In the genomic region with DNA sequence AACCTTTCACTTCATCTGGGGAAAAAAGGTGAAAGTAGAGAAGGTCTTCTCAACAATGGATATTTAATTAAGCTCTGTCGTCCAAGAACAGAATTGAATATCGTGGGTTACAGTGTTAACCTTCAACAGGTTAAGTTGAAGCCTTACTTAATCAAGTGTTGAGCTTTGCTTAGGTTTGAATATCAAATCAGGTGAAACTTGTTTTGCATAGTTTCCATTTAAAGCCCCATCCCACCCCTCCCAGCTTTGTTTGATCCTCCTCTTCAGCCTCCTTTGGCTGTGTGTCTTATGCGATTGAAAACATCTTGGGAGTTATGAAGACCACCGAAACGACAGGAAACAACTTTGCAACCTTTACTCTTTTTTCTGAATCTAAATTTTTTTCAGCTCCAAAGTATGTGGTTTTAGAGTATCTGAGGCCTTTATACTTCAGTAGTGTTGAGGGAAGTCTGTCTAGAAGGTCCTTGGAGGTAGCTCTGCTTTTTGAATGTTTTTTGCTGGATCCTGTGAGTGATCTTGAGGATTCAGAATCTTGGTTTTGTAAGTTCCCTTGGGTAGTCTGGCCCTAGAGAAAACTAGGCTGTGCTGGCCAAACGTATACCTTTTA, we compare ENCODE assay signal across 25 cellular contexts. TPM values are rescaled to one million over a fixed set of nuclear protein-coding genes. Genes with fewer than 3 reads are reported as not detected.
DNase-seq lines count a peak whose midpoint lies in the region; ATAC-seq and TF ChIP-seq lines count a peak whose summit lies in the region.
"Had no signal": no experiment of that assay in that cellular context is flagged by ENCODE, and none has a peak within 500 bp of the region (broad histone marks: within the 10 kb centered on the region; RNA-seq: fewer than 3 reads in every experiment).

No MANE protein-coding gene starts in this region.

- peaks cover 27% of the 10 kb centered on the region for H3K4me1 ChIP-seq in CD8-positive, alpha-beta T cell (ENCODE audit: insufficient read depth, low read length)
- no peaks in the 10 kb centered on the region for H3K4me1 ChIP-seq in heart left ventricle
- H3K4me1 ChIP-seq: SJCRH30 had no signal

- H3K27me3 Mint-ChIP-seq in activated T-cell treated with anti-CD3 and anti-CD28 coated beads, Interleukin-2, amount 50 U/mL, for 24 hours = no peaks in the 10 kb centered on the region
- H3K27me3 Mint-ChIP-seq in CD8-positive, alpha-beta T cell (ENCODE audit: low read depth) = no peaks in the 10 kb centered on the region
- H3K27me3 Mint-ChIP-seq in activated naive CD8-positive, alpha-beta T cell = no peaks in the 10 kb centered on the region
- H3K27me3 Mint-ChIP-seq in stimulated activated naive B cell treated with anti-CD40 and anti-IgM and Interleukin-4, amounts not matched to agents 10 μg/mL and 1 μg/mL and 100 μg/mL, for 72 hours = no peaks in the 10 kb centered on the region

- no peaks in the 10 kb centered on the region for H3K36me3 ChIP-seq in CD8-positive, alpha-beta T cell (ENCODE audit: insufficient read depth, low read length)
- H3K36me3 ChIP-seq in heart left ventricle = no peaks in the 10 kb centered on the region
- H3K36me3 ChIP-seq: HAP-1 had no signal

- H3K9me3 Mint-ChIP-seq in activated T-cell treated with anti-CD3 and anti-CD28 coated beads, Interleukin-2, amount 50 U/mL, for 24 hours = peaks cover 15% of the 10 kb centered on the region
- peaks cover 2% of the 10 kb centered on the region for H3K9me3 Mint-ChIP-seq in CD8-positive, alpha-beta T cell
- H3K9me3 Mint-ChIP-seq in activated naive CD8-positive, alpha-beta T cell (ENCODE audit: low read depth) = no peaks in the 10 kb centered on the region
- peaks cover 2 to 3% of the 10 kb centered on the region in 2 donors for H3K9me3 Mint-ChIP-seq in stimulated activated naive B cell treated with anti-CD40 and anti-IgM and Interleukin-4, amounts not matched to agents 10 μg/mL and 1 μg/mL and 100 μg/mL, for 72 hours

- H3K4me1 Mint-ChIP-seq in activated T-cell treated with anti-CD3 and anti-CD28 coated beads, Interleukin-2, amount 50 U/mL, for 24 hours (ENCODE audit: low read depth) = peaks cover 37% of the 10 kb centered on the region
- peaks cover 40% of the 10 kb centered on the region for H3K4me1 Mint-ChIP-seq in CD8-positive, alpha-beta T cell (ENCODE audit: low read depth)
- peaks cover 42% of the 10 kb centered on the region for H3K4me1 Mint-ChIP-seq in activated naive CD8-positive, alpha-beta T cell (ENCODE audit: low read depth)
- peaks cover 9 to 23% of the 10 kb centered on the region in 2 donors for H3K4me1 Mint-ChIP-seq in stimulated activated naive B cell treated with anti-CD40 and anti-IgM and Interleukin-4, amounts not matched to agents 10 μg/mL and 1 μg/mL and 100 μg/mL, for 72 hours
- H3K4me1 Mint-ChIP-seq: CD14-positive monocyte had no signal

- no peak overlapping the region for H3K4me3 Mint-ChIP-seq in activated T-cell treated with anti-CD3 and anti-CD28 coated beads, Interleukin-2, amount 50 U/mL, for 24 hours
- H3K4me3 Mint-ChIP-seq in CD8-positive, alpha-beta T cell = peak overlapping the region; percentile 36
- H3K4me3 Mint-ChIP-seq in activated naive CD8-positive, alpha-beta T cell = peak overlapping the region; percentile 66
- H3K4me3 Mint-ChIP-seq in stimulated activated naive B cell treated with anti-CD40 and anti-IgM and Interleukin-4, amounts not matched to agents 10 μg/mL and 1 μg/mL and 100 μg/mL, for 72 hours = no peak overlapping the region
- H3K4me3 Mint-ChIP-seq: CD14-positive monocyte had no signal

- DNase-seq in activated T-cell treated with anti-CD3 and anti-CD28 coated beads, Interleukin-2, amount 50 U/mL, for 24 hours = no peak
- DNase-seq in activated T-cell treated with anti-CD3 and anti-CD28 coated beads for 4 hours (no peak), NCI-H2029 treated with DMSO at 0.1 percent for 48 hours (lab: John Stamatoyannopoulos, UW) (no peak), heart left ventricle (no peak)
- no peak for DNase-seq in CD8-positive, alpha-beta T cell
- DNase-seq in stimulated activated naive B cell treated with anti-CD40 and anti-IgM and Interleukin-4, amounts not matched to agents 10 μg/mL and 1 μg/mL and 100 μg/mL, for 72 hours = no peak
- DNase-seq in activated CD8-positive, alpha-beta memory T cell treated with anti-CD3 and anti-CD28 coated beads, Interleukin-2, amount 50 U/mL, for 48 hours = no peak
- DNase-seq: AML-193; DND-41; GM23248; KBM-7; MM.1S; NCI-H1048; NCI-H1436; NCI-H187 treated with DMSO at 0.1 percent for 48 hours; NCI-H2227 treated with DMSO at 0.1 percent for 48 hours; NCI-H510A; NCI-H774; NK-92 treated with Interleukin-12 subunit alpha and Interleukin-12 subunit beta, amount 100 ng/mL, for 24 hours; SJCRH30 had no signal

- POLR2A ChIA-PET in CD8-positive, alpha-beta T cell (lab: Charles Lee) = interaction anchor here (0.7 to 1.0 kb wide), 4 partner anchors 12 to 38 kb away, joined by 3 to 4 read pairs (median 4); no protein-coding TSS in a partner anchor

- ATAC-seq in CD8-positive, alpha-beta T cell = peak; percentile 46
- no peak for ATAC-seq in stimulated activated naive B cell treated with anti-CD40 and anti-IgM and Interleukin-4, amounts not matched to agents 10 μg/mL and 1 μg/mL and 100 μg/mL, for 72 hours (replicated peaks)
- no peak for ATAC-seq in heart left ventricle
- ATAC-seq: GM12878, Panc1 had no signal

- no peak overlapping the region for H3K4me3 ChIP-seq in CD8-positive, alpha-beta T cell (ENCODE audit: low read depth, low read length)
- no peak overlapping the region for H3K4me3 ChIP-seq in heart left ventricle
- H3K4me3 ChIP-seq: GM12878, GM23248, HAP-1, SJCRH30 had no signal

- no peak for TF ChIP-seq CTCF in CD8-positive, alpha-beta T cell (IDR thresholded peaks at IDR 0.05)
- no peak for TF ChIP-seq CTCF in heart left ventricle (IDR thresholded peaks at IDR 0.05)

- H3K36me3 Mint-ChIP-seq in activated T-cell treated with anti-CD3 and anti-CD28 coated beads, Interleukin-2, amount 50 U/mL, for 24 hours (ENCODE audit: low read depth) = peaks cover 35% of the 10 kb centered on the region
- peaks cover 28% of the 10 kb centered on the region for H3K36me3 Mint-ChIP-seq in CD8-positive, alpha-beta T cell
- H3K36me3 Mint-ChIP-seq in activated naive CD8-positive, alpha-beta T cell = peaks cover 5% of the 10 kb centered on the region
- H3K36me3 Mint-ChIP-seq in stimulated activated naive B cell treated with anti-CD40 and anti-IgM and Interleukin-4, amounts not matched to agents 10 μg/mL and 1 μg/mL and 100 μg/mL, for 72 hours = peaks cover 11 to 22% of the 10 kb centered on the region in 2 donors

- intact Hi-C loops in CD8-positive, alpha-beta T cell (cut with DNase I, micrococcal nuclease) = no loop called here
- intact Hi-C loops in heart left ventricle (cut with DNase I) = no loop called here

- CTCF ChIA-PET in CD8-positive, alpha-beta T cell (lab: Charles Lee) = interaction anchor here (0.5 to 1.0 kb wide), 5 partner anchors 26 to 1627 kb away, joined by 3 to 6 read pairs (median 3); partner anchors contain the start of gene MCUB

- no peak overlapping the region for H3K27ac ChIP-seq in CD8-positive, alpha-beta T cell (ENCODE audit: low read depth, low read length)
- no peak overlapping the region for H3K27ac ChIP-seq in heart left ventricle
- H3K27ac ChIP-seq: GM23248, SJCRH30 had no signal

- H3K27me3 ChIP-seq in CD8-positive, alpha-beta T cell (ENCODE audit: insufficient read depth, low read length) = no peaks in the 10 kb centered on the region
- no peaks in the 10 kb centered on the region for H3K27me3 ChIP-seq in heart left ventricle
- H3K27me3 ChIP-seq: SJCRH30 had no signal

- H3K9me3 ChIP-seq in CD8-positive, alpha-beta T cell (ENCODE audit: low read length) = no peaks in the 10 kb centered on the region
- H3K9me3 ChIP-seq in heart left ventricle = peaks cover 0 to 16% (median 0%) of the 10 kb centered on the region in 12 donors
- H3K9me3 ChIP-seq: HAP-1, SJCRH30 had no signal

- peak overlapping the region; percentile 70 for H3K27ac Mint-ChIP-seq in activated T-cell treated with anti-CD3 and anti-CD28 coated beads, Interleukin-2, amount 50 U/mL, for 24 hours
- peak overlapping the region; percentile 87 for H3K27ac Mint-ChIP-seq in CD8-positive, alpha-beta T cell
- H3K27ac Mint-ChIP-seq in activated naive CD8-positive, alpha-beta T cell = peak overlapping the region; percentile 92
- peak overlapping the region; percentile 86 for H3K27ac Mint-ChIP-seq in stimulated activated naive B cell treated with anti-CD40 and anti-IgM and Interleukin-4, amounts not matched to agents 10 μg/mL and 1 μg/mL and 100 μg/mL, for 72 hours
- H3K27ac Mint-ChIP-seq: CD14-positive monocyte had no signal

- TF ChIP-seq POLR2A in heart left ventricle (IDR thresholded peaks at IDR 0.05) = no peak

- WGBS in heart left ventricle, 4 donors = 87 to 92% (median 90%) methylated on average over 6 of the region's 6 CpGs

RNA-seq across cellular contexts. Expression of gene MCUB, which starts 39.1 kb away (rescaled TPM):
- total RNA-seq in CD8-positive, alpha-beta T cell = 10 to 100 TPM; 84.3 to 91.9 TPM
- 10 to 100 TPM in 1 of 9 donors, 1 to 10 TPM in 8; 2.6 to 15.1 (median 4.7) TPM for total RNA-seq in heart left ventricle
- polyA plus RNA-seq in heart left ventricle = 1 to 10 TPM; 1.6 to 4.3 TPM

Comparison
In these comparisons a context has a peak if more than half of its experiments do, and no peak if none do; other contexts are left out.
1. H3K4me3 Mint-ChIP-seq: peak in CD8-positive, alpha-beta T cell (single experiment) and activated naive CD8-positive, alpha-beta T cell (single experiment); none in activated T-cell treated with anti-CD3 and anti-CD28 coated beads, Interleukin-2, amount 50 U/mL, for 24 hours (single experiment) and stimulated activated naive B cell treated with anti-CD40 and anti-IgM and Interleukin-4, amounts not matched to agents 10 μg/mL and 1 μg/mL and 100 μg/mL, for 72 hours (0 of 2).
2. RNA of gene MCUB, which starts 39.1 kb away (total RNA-seq): 84.3 to 91.9 TPM in CD8-positive, alpha-beta T cell; 2.6 to 15.1 TPM in heart left ventricle; every median in the first group is over 4 times any median in the second.
3. Peak in every context shown above with its lines, with median percentiles within 50 percentile points of each other: H3K27ac Mint-ChIP-seq.